ENCODE assay signal across 10 cellular contexts in the genomic region with DNA sequence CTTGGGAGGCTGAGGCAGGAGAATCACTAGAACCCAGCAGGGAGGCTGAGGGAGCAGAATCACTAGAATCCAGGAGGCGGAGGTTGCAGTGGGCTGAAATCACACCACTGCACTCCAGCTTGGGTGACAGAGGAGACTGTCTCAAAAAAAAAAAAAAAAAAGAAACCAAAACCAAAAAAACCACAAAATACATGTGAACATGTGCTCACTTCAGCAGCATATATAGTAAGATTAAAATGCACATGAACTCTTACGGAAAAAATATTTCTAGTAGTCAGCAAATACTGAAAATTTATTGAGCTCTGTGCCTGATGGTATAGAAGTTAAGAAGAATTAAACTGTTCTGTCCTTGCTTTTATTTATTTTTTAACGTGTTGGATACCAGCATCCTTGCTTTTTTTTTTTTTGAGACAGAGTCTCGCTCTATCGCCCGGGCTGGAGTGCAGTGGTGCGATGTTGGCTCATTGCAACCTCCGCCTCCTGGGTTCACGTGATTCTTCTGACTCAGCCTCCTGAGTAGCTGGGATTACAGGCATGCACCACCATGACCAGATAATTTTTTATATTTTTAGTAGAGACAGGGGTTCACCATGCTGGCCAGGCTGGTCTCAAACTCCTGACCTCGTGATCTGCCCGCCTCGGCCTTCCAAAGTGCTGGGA. TPM values are rescaled to one million over a fixed set of nuclear protein-coding genes. Genes with fewer than 3 reads are reported as not detected.
A peak's percentile ranks its signal among the peaks of the same experiment; 100 is the strongest.
DNase-seq lines count a peak whose midpoint lies in the region; ATAC-seq and TF ChIP-seq lines count a peak whose summit lies in the region.
"Had no signal": no experiment of that assay in that cellular context is flagged by ENCODE, and none has a peak within 500 bp of the region (broad histone marks: within the 10 kb centered on the region; RNA-seq: fewer than 3 reads in every experiment).

No MANE protein-coding gene starts in this region.

- no peak for TF ChIP-seq POLR2A in sigmoid colon (IDR thresholded peaks at IDR 0.05)

- 70 to 87% methylated on average over 12 of the region's 12 CpGs for WGBS in sigmoid colon, 2 donors

- no peak for TF ChIP-seq EP300 in sigmoid colon (IDR thresholded peaks at IDR 0.05)

- no peaks in the 10 kb centered on the region for H3K9me3 ChIP-seq in sigmoid colon
- no peaks in the 10 kb centered on the region for H3K9me3 ChIP-seq in HAP-1

- peak; percentile 46 to 50 for DNase-seq in activated CD4-positive, alpha-beta T cell treated with anti-CD3 and anti-CD28 coated beads for 4 hours
- DNase-seq in sigmoid colon (peak; percentile 4), mucosa of gallbladder (ENCODE audit: low spot score) (no peak), A172 (ENCODE audit: low spot score) (no peak), HAP-1 (ENCODE audit: low spot score in 2 of 2) (no peak)

- H3K27me3 ChIP-seq in sigmoid colon (no peaks in the 10 kb centered on the region), HAP-1 (ENCODE audit: low read depth) (no peaks in the 10 kb centered on the region)

- no peaks in the 10 kb centered on the region for H3K4me1 ChIP-seq in sigmoid colon
- no peaks in the 10 kb centered on the region for H3K4me1 ChIP-seq in HAP-1

- intact Hi-C loops in sigmoid colon (cut with DNase I) = no loop called here

- H3K4me3 ChIP-seq in sigmoid colon (no peak overlapping the region), HAP-1 (no peak overlapping the region)

- H3K36me3 ChIP-seq in sigmoid colon = no peaks in the 10 kb centered on the region
- no peaks in the 10 kb centered on the region for H3K36me3 ChIP-seq in HAP-1 (replicated peaks)

- no peak overlapping the region for H3K27ac ChIP-seq in sigmoid colon

- ATAC-seq in GM18870 (IDR thresholded peaks at IDR 0.05; ENCODE audit: unreplicated experiment) = peak; percentile 91
- peak; percentile 51 for ATAC-seq in HG02763 (IDR thresholded peaks at IDR 0.05; ENCODE audit: unreplicated experiment)
- no peak for ATAC-seq in GM21381 (IDR thresholded peaks at IDR 0.05; ENCODE audit: unreplicated experiment)

- no peak for TF ChIP-seq CTCF in sigmoid colon (IDR thresholded peaks at IDR 0.05)

- in situ Hi-C loops in HAP-1 (cut with MboI; ENCODE audit: low sequenced_read_pairs) = no loop called here

RNA-seq across cellular contexts. Expression of a gene that starts 9.6 kb away (rescaled TPM):
- total RNA-seq in sigmoid colon = 10 to 100 TPM in 3 of 4 donors, 1 to 10 TPM in 1; 6.1 to 21.6 (median 13.3) TPM
- 1 to 10 TPM; 5.3 to 6.6 (median 6.5) TPM for polyA plus RNA-seq in sigmoid colon
- total RNA-seq in mucosa of gallbladder = 5.9 TPM
- 6.6 TPM in 2 replicates for total RNA-seq in A172 (2014; rRNA removed; shearing (Covaris generic))

RNA-seq across cellular contexts. Expression of a gene that starts 18.3 kb away (rescaled TPM):
- total RNA-seq in sigmoid colon (100 to 1,000 TPM; 101 to 185 (median 150) TPM), mucosa of gallbladder (184 TPM)
- polyA plus RNA-seq in sigmoid colon = 100 to 1,000 TPM; 117 to 194 (median 134) TPM
- total RNA-seq in A172 (2014; rRNA removed; shearing (Covaris generic)) = 328 and 348 TPM in 2 replicates

RNA-seq across cellular contexts. Expression of a gene that starts 55.9 kb away (rescaled TPM):
- not detected for total RNA-seq in sigmoid colon
- polyA plus RNA-seq in sigmoid colon = not detected
- 1.6 TPM for total RNA-seq in mucosa of gallbladder
- total RNA-seq in A172 (2014; rRNA removed; shearing (Covaris generic)) = not detected in 2 replicates
- total RNA-seq: activated CD8-positive, alpha-beta memory T cell treated with anti-CD3 and anti-CD28 coated beads for 36 hours had no signal
- polyA plus RNA-seq: neural cell had no signal

Comparison
In these comparisons a context has a peak if more than half of its experiments do, and no peak if none do; other contexts are left out.
1. DNase-seq: peak in activated CD4-positive, alpha-beta T cell treated with anti-CD3 and anti-CD28 coated beads for 4 hours (2 of 2) and sigmoid colon (single experiment); none in mucosa of gallbladder (single experiment), A172 (single experiment) and HAP-1 (0 of 2).